Comparison of ENCODE assay signal across 19 cellular contexts in the genomic region with DNA sequence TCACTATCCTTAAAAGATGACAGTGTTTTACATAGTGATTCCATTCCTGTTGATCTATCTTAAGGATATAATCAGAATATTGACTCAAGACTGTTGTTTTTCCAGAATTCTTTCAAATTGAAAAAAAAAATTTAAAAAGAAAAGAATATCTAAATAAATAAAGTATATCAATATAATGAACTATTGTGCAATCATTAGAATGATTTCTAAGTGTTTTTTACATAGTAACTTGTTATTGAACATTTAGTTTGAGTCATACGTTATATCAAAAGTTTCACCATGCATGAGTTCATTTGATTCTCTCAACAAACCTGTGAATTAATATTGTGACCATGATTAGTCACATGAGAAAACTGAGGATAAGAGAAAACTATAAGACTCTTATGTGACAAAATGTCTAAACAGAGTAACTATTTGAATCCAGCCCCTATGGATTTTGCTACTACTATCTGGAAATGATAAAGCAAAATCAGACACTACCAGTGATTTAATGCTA.
"Had no signal": no experiment of that assay in that cellular context is flagged by ENCODE, and none has a peak within 500 bp of the region (broad histone marks: within the 10 kb centered on the region; RNA-seq: fewer than 3 reads in every experiment).

No MANE protein-coding gene starts in this region.

- ATAC-seq: body of pancreas, gastrocnemius medialis, heart left ventricle, left colon, lower lobe of right lung had no signal

- H3K4me1 ChIP-seq: body of pancreas, neural progenitor cell, sigmoid colon had no signal

- H3K27ac ChIP-seq: body of pancreas, gastrocnemius medialis, heart left ventricle, lower lobe of right lung, neural progenitor cell, ovary, sigmoid colon had no signal

- H3K27me3 ChIP-seq: body of pancreas, gastrocnemius medialis, heart left ventricle, neural progenitor cell, ovary, sigmoid colon, spleen had no signal

- H2AFZ ChIP-seq: neural progenitor cell had no signal

- H3K9me3 Mint-ChIP-seq: activated naive CD8-positive, alpha-beta T cell treated with anti-CD3 and anti-CD28 coated beads for 36 hours; activated T-cell treated with anti-CD3 and anti-CD28 coated beads, Interleukin-2, amount 50 U/mL, for 24 hours; immature natural killer cell; mesothelial cell of epicardium; neural progenitor cell had no signal

- H3K4me3 ChIP-seq: body of pancreas, gastrocnemius medialis, heart left ventricle, lower lobe of right lung, neural progenitor cell, ovary, sigmoid colon, spleen had no signal

- H3K4me2 ChIP-seq: neural progenitor cell had no signal

- H3K36me3 ChIP-seq: gastrocnemius medialis, heart left ventricle, lower lobe of right lung, neural progenitor cell, ovary, sigmoid colon, spleen had no signal

- DNase-seq: activated CD4-positive, alpha-beta T cell treated with anti-CD3 and anti-CD28 coated beads, Interleukin-2, amount 50 U/mL, for 48 hours; activated CD4-positive, CD25-positive, alpha-beta regulatory T cell treated with anti-CD3 and anti-CD28 coated beads, Interleukin-2, amount 50 U/mL, for 72 hours; activated gamma-delta T cell; activated naive CD8-positive, alpha-beta T cell treated with anti-CD3 and anti-CD28 coated beads for 36 hours; activated T-cell treated with anti-CD3 and anti-CD28 coated beads, Interleukin-2, amount 50 U/mL, for 24 hours; amygdala; body of pancreas; central memory CD4-positive, alpha-beta T cell; effector CD8-positive, alpha-beta T cell; gastrocnemius medialis; heart left ventricle; immature natural killer cell; left colon; lower lobe of right lung; ovary; sigmoid colon; spleen had no signal

- H3K4me3 Mint-ChIP-seq: activated naive CD8-positive, alpha-beta T cell treated with anti-CD3 and anti-CD28 coated beads for 36 hours; activated T-cell treated with anti-CD3 and anti-CD28 coated beads, Interleukin-2, amount 50 U/mL, for 24 hours; immature natural killer cell; mesothelial cell of epicardium; neural progenitor cell had no signal

- H3K9me3 ChIP-seq: body of pancreas, gastrocnemius medialis, heart left ventricle, lower lobe of right lung, ovary, sigmoid colon, spleen had no signal

- H3K27me3 Mint-ChIP-seq: activated naive CD8-positive, alpha-beta T cell treated with anti-CD3 and anti-CD28 coated beads for 36 hours; activated T-cell treated with anti-CD3 and anti-CD28 coated beads, Interleukin-2, amount 50 U/mL, for 24 hours had no signal

- H3K27ac Mint-ChIP-seq: activated naive CD8-positive, alpha-beta T cell treated with anti-CD3 and anti-CD28 coated beads for 36 hours; mesothelial cell of epicardium; neural progenitor cell had no signal

- H3K9ac ChIP-seq: neural progenitor cell had no signal

- H3K36me3 Mint-ChIP-seq: activated naive CD8-positive, alpha-beta T cell treated with anti-CD3 and anti-CD28 coated beads for 36 hours; immature natural killer cell; mesothelial cell of epicardium; neural progenitor cell had no signal
